In the genomic region with DNA sequence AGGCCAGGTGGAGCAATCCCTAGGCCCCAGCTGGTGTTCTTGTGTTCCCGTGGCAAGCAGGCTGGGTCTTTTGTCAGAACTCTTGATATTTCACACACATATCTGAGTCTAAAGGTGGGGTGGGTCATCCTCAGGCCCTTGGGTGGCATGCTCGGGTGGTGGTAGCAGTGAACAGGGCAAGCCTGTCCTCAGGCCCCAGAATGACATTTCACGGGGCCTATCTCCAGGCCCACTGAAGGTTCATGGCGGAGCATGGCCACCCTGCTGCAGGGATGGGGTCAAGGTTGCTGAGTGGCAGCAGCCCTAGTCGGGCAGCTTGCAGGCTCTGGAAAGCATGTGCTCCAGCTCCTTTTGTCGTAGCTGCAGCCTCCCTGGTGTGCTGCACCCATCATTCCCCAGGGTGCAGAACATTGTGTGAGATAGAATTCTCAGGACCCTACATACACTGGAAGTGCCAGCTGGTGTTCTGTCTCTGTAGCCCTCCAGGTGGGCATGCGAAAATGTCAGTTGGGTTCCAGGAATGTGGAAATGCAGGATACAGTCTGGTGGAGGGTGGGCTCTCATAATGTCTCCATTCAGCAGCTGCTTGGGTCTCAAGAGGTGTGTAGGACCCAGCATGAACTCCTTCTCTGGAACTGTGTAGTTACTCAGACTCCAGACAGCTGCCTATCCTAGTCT, we compare ENCODE assay signal across 31 cellular contexts.
"Had no signal": no experiment of that assay in that cellular context is flagged by ENCODE, and none has a peak within 500 bp of the region (broad histone marks: within the 10 kb centered on the region; RNA-seq: fewer than 3 reads in every experiment).

No MANE protein-coding gene starts in this region.

- H3K27ac Mint-ChIP-seq: activated B cell treated with CpG ODN at 0.5 μM for 24 hours; activated CD4-positive, alpha-beta T cell treated with anti-CD3 and anti-CD28 coated beads for 36 hours; activated CD4-positive, alpha-beta T cell treated with anti-CD3 and anti-CD28 coated beads, Interleukin-2, amount 10 ng/mL, durations not matched to agents 24 days and 14 days; activated CD8-positive, alpha-beta T cell treated with anti-CD3 and anti-CD28 coated beads for 36 hours; activated naive CD8-positive, alpha-beta T cell; activated T-helper 17 cell treated with anti-CD3 and anti-CD28 coated beads, Interleukin-2, amount 50 U/mL, for 72 hours; effector memory CD8-positive, alpha-beta T cell had no signal

- H3K4me1 ChIP-seq: body of pancreas, esophagus squamous epithelium, gastroesophageal sphincter had no signal

- FAIRE-seq: colon, endometrium, endothelial cell of umbilical vein, TTC549 had no signal

- DNase-seq: activated B cell treated with CpG ODN at 0.5 μM for 24 hours; activated CD4-positive, alpha-beta T cell treated with anti-CD3 and anti-CD28 coated beads for 36 hours; activated CD4-positive, alpha-beta T cell treated with anti-CD3 and anti-CD28 coated beads, Interleukin-2, amount 10 ng/mL, durations not matched to agents 24 days and 14 days; activated CD4-positive, CD25-positive, alpha-beta regulatory T cell treated with anti-CD3 and anti-CD28 coated beads, Interleukin-2, amount 50 U/mL, for 72 hours; activated CD8-positive, alpha-beta memory T cell treated with anti-CD3 and anti-CD28 coated beads for 24 hours; activated CD8-positive, alpha-beta T cell treated with anti-CD3 and anti-CD28 coated beads for 36 hours; activated effector memory CD4-positive, alpha-beta T cell treated with Interleukin-2 at 50 U/mL for 16 hours; activated gamma-delta T cell treated with Interleukin-2 at 50 U/mL for 16 hours; activated naive CD4-positive, alpha-beta T cell treated with anti-CD3 and anti-CD28 coated beads, Interleukin-2, amount 50 U/mL, for 16 hours; activated naive CD4-positive, alpha-beta T cell treated with Interleukin-2 at 50 U/mL for 16 hours; activated T-cell treated with anti-CD3 and anti-CD28 coated beads, Interleukin-2, amount 50 U/mL, for 4 hours; amniotic stem cell; anterior cingulate cortex; body of pancreas; caudate nucleus; cortex of kidney; dermis blood vessel endothelial cell; effector CD4-positive, alpha-beta T cell; effector memory CD8-positive, alpha-beta T cell; esophagus squamous epithelium; foreskin melanocyte; T-helper 2 cell had no signal

- H3K4me3 Mint-ChIP-seq: activated B cell treated with CpG ODN at 0.5 μM for 24 hours; activated CD4-positive, alpha-beta T cell treated with anti-CD3 and anti-CD28 coated beads for 36 hours; activated CD4-positive, alpha-beta T cell treated with anti-CD3 and anti-CD28 coated beads, Interleukin-2, amount 10 ng/mL, durations not matched to agents 24 days and 14 days; activated CD8-positive, alpha-beta T cell treated with anti-CD3 and anti-CD28 coated beads for 36 hours; activated naive CD8-positive, alpha-beta T cell; activated T-cell treated with anti-CD3 and anti-CD28 coated beads, Interleukin-2, amount 50 U/mL, for 4 hours; activated T-helper 17 cell treated with anti-CD3 and anti-CD28 coated beads, Interleukin-2, amount 50 U/mL, for 72 hours; effector memory CD8-positive, alpha-beta T cell had no signal

- H3K27ac ChIP-seq: body of pancreas, epithelial cell of prostate, esophagus squamous epithelium, gastroesophageal sphincter, VCaP had no signal

- H3K9me3 ChIP-seq: body of pancreas, esophagus squamous epithelium, gastroesophageal sphincter had no signal

- H3K27me3 ChIP-seq: body of pancreas, esophagus squamous epithelium, gastroesophageal sphincter had no signal

- H3K36me3 ChIP-seq: esophagus squamous epithelium, gastroesophageal sphincter had no signal

- H3K9me3 Mint-ChIP-seq: activated CD4-positive, alpha-beta T cell treated with anti-CD3 and anti-CD28 coated beads, Interleukin-2, amount 10 ng/mL, durations not matched to agents 24 days and 14 days; activated CD8-positive, alpha-beta T cell treated with anti-CD3 and anti-CD28 coated beads for 36 hours had no signal

- H3K4me3 ChIP-seq: body of pancreas, esophagus squamous epithelium, gastroesophageal sphincter had no signal

- H3K36me3 Mint-ChIP-seq: activated naive CD8-positive, alpha-beta T cell had no signal

- H3K27me3 Mint-ChIP-seq: activated B cell treated with CpG ODN at 0.5 μM for 24 hours; activated CD4-positive, alpha-beta T cell treated with anti-CD3 and anti-CD28 coated beads for 36 hours; activated CD4-positive, alpha-beta T cell treated with anti-CD3 and anti-CD28 coated beads, Interleukin-2, amount 10 ng/mL, durations not matched to agents 24 days and 14 days; activated CD8-positive, alpha-beta T cell treated with anti-CD3 and anti-CD28 coated beads for 36 hours; activated naive CD8-positive, alpha-beta T cell; activated T-helper 17 cell treated with anti-CD3 and anti-CD28 coated beads, Interleukin-2, amount 50 U/mL, for 72 hours; effector memory CD8-positive, alpha-beta T cell had no signal

- H3K4me1 Mint-ChIP-seq: activated B cell treated with CpG ODN at 0.5 μM for 24 hours; activated CD4-positive, alpha-beta T cell treated with anti-CD3 and anti-CD28 coated beads for 36 hours; activated CD4-positive, alpha-beta T cell treated with anti-CD3 and anti-CD28 coated beads, Interleukin-2, amount 10 ng/mL, durations not matched to agents 24 days and 14 days; activated T-helper 17 cell treated with anti-CD3 and anti-CD28 coated beads, Interleukin-2, amount 50 U/mL, for 72 hours had no signal

- ATAC-seq: activated CD4-positive, alpha-beta T cell treated with anti-CD3 and anti-CD28 coated beads for 36 hours; activated CD8-positive, alpha-beta T cell treated with anti-CD3 and anti-CD28 coated beads for 36 hours; activated T-cell treated with anti-CD3 and anti-CD28 coated beads, Interleukin-2, amount 50 U/mL, for 4 hours; activated T-helper 17 cell treated with anti-CD3 and anti-CD28 coated beads, Interleukin-2, amount 50 U/mL, for 72 hours; body of pancreas; effector memory CD8-positive, alpha-beta T cell; gastroesophageal sphincter had no signal
